In genomic region chr11:64284962-64285884, GRCh38 we compare ENCODE assay signal across 8 cellular contexts. TPM values are rescaled to one million over a fixed set of nuclear protein-coding genes. Genes with fewer than 3 reads are reported as not detected.
DNase-seq lines count a peak whose midpoint lies in the region; TF ChIP-seq lines count a peak whose summit lies in the region.

Gene GPR137 (plus strand): TSS chr11:64285848. CDS start chr11:64286525, 677 bp downstream.

- DNase-seq in GOT3 (lab: John Stamatoyannopoulos, UW), result peak; percentile 54
- DNase-seq in LHCN-M2 (ENCODE audit: low read depth), result peak; percentile 56
- no peak for DNase-seq in SK-N-MC (ENCODE audit: low read depth, low spot score)
- peak; percentile 92 for DNase-seq in activated naive CD4-positive, alpha-beta T cell treated with anti-CD3 and anti-CD28 coated beads, Interleukin-2, amount 10 ng/mL, durations not matched to agents 7 days and 5 days
- peak; percentile 94 for DNase-seq in germinal center (ENCODE audit: low spot score)
- peak in 54 of 56 donors; percentile 62 to 99 (median 87) for DNase-seq in nucleus accumbens (lab: John Stamatoyannopoulos, UW)
- DNase-seq in suprapubic skin (ENCODE audit: low spot score in 2 of 2), result peak; percentile 92 to 95

- H3K4me1 ChIP-seq in ES-I3 (ENCODE audit: insufficient read depth, low read length) (0 out of 2 replicates have a peak, but pooled peaks cover 4% of the 10 kb centered on the region), suprapubic skin (peaks cover 29% of the 10 kb centered on the region)

- H3K9me3 Mint-ChIP-seq in activated naive CD4-positive, alpha-beta T cell treated with anti-CD3 and anti-CD28 coated beads, Interleukin-2, amount 10 ng/mL, durations not matched to agents 7 days and 5 days, result no peaks in the 10 kb centered on the region

- H3K36me3 ChIP-seq in ES-I3 (ENCODE audit: insufficient read depth, low read length) (no peaks in the 10 kb centered on the region; the same call in 1 of the 2 replicates), SK-N-MC (ENCODE audit: insufficient read depth, low read length) (no peaks in the 10 kb centered on the region; the same call in 1 of the 2 replicates), suprapubic skin (peaks cover 6% of the 10 kb centered on the region)

- H3K9me3 ChIP-seq in ES-I3 (ENCODE audit: control insufficient read depth, insufficient read depth, low read length), result no peaks in the 10 kb centered on the region
- no peaks in the 10 kb centered on the region for H3K9me3 ChIP-seq in SK-N-MC (ENCODE audit: low read depth, low read length)
- no peaks in the 10 kb centered on the region for H3K9me3 ChIP-seq in suprapubic skin

- peak within 1 kb of the TSS; percentile 84 for H3K4me3 Mint-ChIP-seq in activated naive CD4-positive, alpha-beta T cell treated with anti-CD3 and anti-CD28 coated beads, Interleukin-2, amount 10 ng/mL, durations not matched to agents 7 days and 5 days

- peak in 1 of 2 donors; percentile 11 for TF ChIP-seq POLR2A in suprapubic skin (IDR thresholded peaks at IDR 0.05)

- peak within 1 kb of the TSS; percentile 78 for H3K27ac ChIP-seq in SK-N-MC
- H3K27ac ChIP-seq in suprapubic skin, result peak within 1 kb of the TSS; percentile 92

- no peak for TF ChIP-seq EP300 in suprapubic skin (IDR thresholded peaks at IDR 0.05)

- WGBS in suprapubic skin, result 0% methylated on average over 7 of the region's 102 CpGs

- peaks cover 2% of the 10 kb centered on the region for H3K36me3 Mint-ChIP-seq in activated naive CD4-positive, alpha-beta T cell treated with anti-CD3 and anti-CD28 coated beads, Interleukin-2, amount 10 ng/mL, durations not matched to agents 7 days and 5 days

- H3K9ac ChIP-seq in ES-I3 (ENCODE audit: low read depth, low read length), result peak within 1 kb of the TSS; percentile 92
- H3K9ac ChIP-seq in SK-N-MC (ENCODE audit: insufficient read length), result peak within 1 kb of the TSS; percentile 64

- CTCF ChIA-PET in activated naive CD4-positive, alpha-beta T cell treated with anti-CD3 and anti-CD28 coated beads, Interleukin-2, amount 10 ng/mL, durations not matched to agents 7 days and 5 days (lab: Charles Lee), result interaction anchor here (0.6 to 2.5 kb wide), 5 partner anchors 8 to 81 kb away, joined by 3 to 14 read pairs (median 3); no protein-coding TSS in a partner anchor

- peaks cover 29% of the 10 kb centered on the region for H3K4me1 Mint-ChIP-seq in activated naive CD4-positive, alpha-beta T cell treated with anti-CD3 and anti-CD28 coated beads, Interleukin-2, amount 10 ng/mL, durations not matched to agents 7 days and 5 days

- peak within 1 kb of the TSS; percentile 92 for H3K4me3 ChIP-seq in SK-N-MC
- H3K4me3 ChIP-seq in suprapubic skin, result peak within 1 kb of the TSS; percentile 81

- H3K27ac Mint-ChIP-seq in activated naive CD4-positive, alpha-beta T cell treated with anti-CD3 and anti-CD28 coated beads, Interleukin-2, amount 10 ng/mL, durations not matched to agents 7 days and 5 days, result peak within 1 kb of the TSS; percentile 89

- H3K27me3 Mint-ChIP-seq in activated naive CD4-positive, alpha-beta T cell treated with anti-CD3 and anti-CD28 coated beads, Interleukin-2, amount 10 ng/mL, durations not matched to agents 7 days and 5 days, result peaks cover 19% of the 10 kb centered on the region

- H3K27me3 ChIP-seq in suprapubic skin, result no peaks in the 10 kb centered on the region

- no peak for TF ChIP-seq CTCF in suprapubic skin (IDR thresholded peaks at IDR 0.05)

RNA-seq across cellular contexts. Expression of gene GPR137, which starts in this region (rescaled TPM):
- total RNA-seq in LHCN-M2 (2014; rRNA removed) (24.9 and 26.8 TPM in 2 replicates), suprapubic skin (10 to 100 TPM; 17.8 to 30.0 (median 19.7) TPM)
- 47.6 TPM for polyA plus RNA-seq in LHCN-M2 (2012)
